24 cellular contexts compared by ENCODE assay signal in genomic region chr7:114957434-114957833, GRCh38.
"Had no signal": no experiment of that assay in that cellular context is flagged by ENCODE, and none has a peak within 500 bp of the region (broad histone marks: within the 10 kb centered on the region; RNA-seq: fewer than 3 reads in every experiment).

No MANE protein-coding gene starts in this region.

- H3K36me3 Mint-ChIP-seq: WTC11 had no signal

- H3K9me3 ChIP-seq: esophagus squamous epithelium, gastroesophageal sphincter, pancreas, psoas muscle, right atrium auricular region, thyroid gland had no signal

- H3K27ac ChIP-seq: esophagus squamous epithelium, gastroesophageal sphincter, pancreas, psoas muscle, right atrium auricular region, thyroid gland had no signal

- ATAC-seq: gastroesophageal sphincter; psoas muscle; stimulated activated naive CD8-positive, alpha-beta T cell treated with anti-CD3 and anti-CD28 coated beads, Interleukin-15, Interleukin-2, amounts not matched to agents 100 U/mL and 50 U/mL, for 24 hours; WTC11 had no signal

- H3K4me1 Mint-ChIP-seq: nephron had no signal

- FAIRE-seq: islet of Langerhans, pancreas had no signal

- H3K36me3 ChIP-seq: esophagus squamous epithelium, gastroesophageal sphincter, pancreas, right atrium auricular region, thyroid gland had no signal

- H3K4me3 Mint-ChIP-seq: activated T-cell treated with anti-CD3 and anti-CD28 coated beads, Interleukin-2, amount 50 U/mL, for 4 hours; endodermal cell; nephron; WTC11 had no signal

- H3K4me3 ChIP-seq: esophagus squamous epithelium, gastroesophageal sphincter, pancreas, psoas muscle, right atrium auricular region, thyroid gland had no signal

- H3K27me3 ChIP-seq: esophagus squamous epithelium, gastroesophageal sphincter, pancreas, right atrium auricular region, thyroid gland had no signal

- H3K9me3 Mint-ChIP-seq: activated T-cell treated with anti-CD3 and anti-CD28 coated beads, Interleukin-2, amount 50 U/mL, for 4 hours; endodermal cell; nephron; WTC11 had no signal

- DNase-seq: activated CD8-positive, alpha-beta memory T cell treated with anti-CD3 and anti-CD28 coated beads for 24 hours; activated CD8-positive, alpha-beta memory T cell treated with anti-CD3 and anti-CD28 coated beads, Interleukin-2, amount 50 U/mL, for 4 hours; activated naive CD4-positive, alpha-beta T cell treated with Interleukin-2 at 50 U/mL for 16 hours; activated T-cell treated with anti-CD3 and anti-CD28 coated beads, Interleukin-2, amount 50 U/mL, for 4 hours; amygdala; cerebellar nuclear complex; cortex of kidney; endodermal cell; esophagus squamous epithelium; head of caudate nucleus; mesenchymal stem cell; pancreas; psoas muscle; stimulated activated CD4-positive, alpha-beta T cell treated with anti-CD3 and anti-CD28 coated beads, Interleukin-12 subunit alpha, Interleukin-12 subunit beta, amount 100 ng/mL, for 4 hours; stimulated activated CD4-positive, alpha-beta T cell treated with anti-CD3 and anti-CD28 coated beads, Interleukin-4, amount 100 ng/mL, for 4 hours; stimulated activated naive CD8-positive, alpha-beta T cell treated with anti-CD3 and anti-CD28 coated beads, Interleukin-15, Interleukin-2, amounts not matched to agents 100 U/mL and 50 U/mL, for 24 hours; substantia nigra; T1000; thyroid gland had no signal

- H3K27ac Mint-ChIP-seq: endodermal cell, nephron, WTC11 had no signal

- H3K4me1 ChIP-seq: pancreas, psoas muscle, right atrium auricular region had no signal
